Comparison of ENCODE assay signal across 23 cellular contexts in the genomic region with DNA sequence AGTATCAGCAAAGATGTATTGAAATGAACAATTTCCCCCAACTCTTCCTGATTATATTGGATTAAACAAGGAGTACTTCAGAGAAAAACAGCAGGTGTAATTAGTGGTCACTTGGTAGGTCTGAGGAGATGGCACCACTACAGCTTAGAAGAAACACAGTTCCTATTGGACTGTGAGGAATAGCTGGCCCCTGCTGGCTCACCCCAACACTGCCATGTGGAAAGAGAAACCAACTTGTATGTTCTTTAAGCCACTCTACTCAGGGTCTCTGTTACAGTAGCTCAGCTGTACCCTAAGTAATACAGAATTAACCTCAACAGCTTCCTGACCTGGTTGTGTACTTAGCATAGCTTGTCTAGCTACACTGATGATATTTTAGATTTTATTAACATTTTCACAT.
"Had no signal": no experiment of that assay in that cellular context is flagged by ENCODE, and none has a peak within 500 bp of the region (broad histone marks: within the 10 kb centered on the region; RNA-seq: fewer than 3 reads in every experiment).

No MANE protein-coding gene starts in this region.

- H3K4me3 ChIP-seq: esophagus muscularis mucosa, heart right ventricle, prostate gland, stomach, vagina had no signal

- H3K4me1 ChIP-seq: heart right ventricle, prostate gland, vagina had no signal

- ATAC-seq: activated CD8-positive, alpha-beta T cell treated with anti-CD3 and anti-CD28 coated beads for 36 hours; activated naive CD8-positive, alpha-beta T cell treated with anti-CD3 and anti-CD28 coated beads, Interleukin-2, amount 50 U/mL, for 24 hours; activated T-cell treated with anti-CD3 and anti-CD28 coated beads, Interleukin-2, amount 50 U/mL, for 4 hours; naive thymus-derived CD8-positive, alpha-beta T cell; sciatic nerve; stimulated activated effector memory CD8-positive, alpha-beta T cell treated with anti-CD3 and anti-CD28 coated beads, Interleukin-12 subunit alpha, Interleukin-12 subunit beta, amount 100 ng/mL, for 72 hours had no signal

- FAIRE-seq: endothelial cell of umbilical vein had no signal

- H3K27me3 ChIP-seq: esophagus muscularis mucosa, vagina had no signal

- H3K9me3 ChIP-seq: esophagus muscularis mucosa, heart right ventricle, prostate gland, stomach, vagina had no signal

- DNase-seq: activated CD4-positive, alpha-beta T cell treated with anti-CD3 and anti-CD28 coated beads, Interleukin-2, amount 10 ng/mL, durations not matched to agents 24 days and 14 days; activated CD8-positive, alpha-beta memory T cell treated with anti-CD3 and anti-CD28 coated beads, Interleukin-2, amount 50 U/mL, for 4 hours; activated CD8-positive, alpha-beta T cell treated with anti-CD3 and anti-CD28 coated beads for 36 hours; activated naive CD4-positive, alpha-beta T cell treated with anti-CD3 and anti-CD28 coated beads, Interleukin-2, amount 10 ng/mL, durations not matched to agents 7 days and 5 days; activated naive CD8-positive, alpha-beta T cell treated with anti-CD3 and anti-CD28 coated beads, Interleukin-2, amount 50 U/mL, for 24 hours; activated T-cell treated with anti-CD3 and anti-CD28 coated beads, Interleukin-2, amount 50 U/mL, for 4 hours; anterior cingulate cortex; effector CD8-positive, alpha-beta T cell; heart right ventricle; immature natural killer cell; kidney glomerular epithelial cell; mesenchymal stem cell; naive thymus-derived CD8-positive, alpha-beta T cell; stimulated activated CD4-positive, alpha-beta T cell treated with anti-CD3 and anti-CD28 coated beads, Interleukin-4, amount 100 ng/mL, for 24 hours; stomach; T1000; trophoblast cell had no signal

- H3K36me3 ChIP-seq: prostate gland, vagina had no signal

- H3K27ac ChIP-seq: esophagus muscularis mucosa, heart right ventricle, prostate gland, stomach, vagina had no signal
